10 cellular contexts compared by ENCODE assay signal in the genomic region with DNA sequence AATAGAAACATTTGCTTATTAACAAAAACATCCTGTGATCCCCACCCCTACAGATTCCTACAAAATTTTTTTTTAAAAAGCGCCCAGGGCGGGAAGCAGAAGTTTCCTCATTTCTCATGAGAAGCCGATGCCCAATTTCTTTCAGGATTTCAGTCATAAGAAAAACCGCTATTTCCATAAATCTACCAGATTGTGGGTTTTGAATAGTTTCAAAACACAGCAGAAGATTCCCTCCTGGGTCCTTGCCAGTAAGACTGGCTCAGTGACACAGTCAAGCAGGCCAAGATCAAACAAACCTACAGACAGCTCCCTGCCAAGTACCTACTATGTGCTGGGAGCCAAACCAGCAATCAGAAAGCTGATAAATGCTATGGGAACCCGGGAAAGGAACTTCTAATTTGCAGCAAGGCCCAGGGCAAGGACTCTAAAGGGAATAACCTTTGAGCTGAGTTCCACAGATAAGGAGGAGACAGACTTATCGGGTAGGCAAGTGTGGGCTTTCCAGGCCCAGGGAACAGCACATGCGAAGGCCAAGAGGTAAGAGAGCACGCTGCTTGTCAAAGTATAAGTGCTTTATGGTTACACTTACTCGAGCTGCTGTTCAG.
A peak's percentile ranks its signal among the peaks of the same experiment; 100 is the strongest.
DNase-seq lines count a peak whose midpoint lies in the region; ATAC-seq and TF ChIP-seq lines count a peak whose summit lies in the region.
"Had no signal": no experiment of that assay in that cellular context is flagged by ENCODE, and none has a peak within 500 bp of the region (broad histone marks: within the 10 kb centered on the region; RNA-seq: fewer than 3 reads in every experiment).

No MANE protein-coding gene starts in this region.

- no peak overlapping the region for H3K9ac ChIP-seq in mammary epithelial cell (ENCODE audit: insufficient read depth, low read length)
- peak overlapping the region; percentile 13; the same call in 1 of the 2 replicates for H3K9ac ChIP-seq in OCI-LY1 (ENCODE audit: low read length)

- H3K4me2 ChIP-seq in mammary epithelial cell (ENCODE audit: insufficient read depth, low read depth, low read length) (no peak overlapping the region), OCI-LY1 (ENCODE audit: low read length) (peak overlapping the region; percentile 29; the same call in 1 of the 2 replicates)

- H2AFZ ChIP-seq in mammary epithelial cell (ENCODE audit: low read depth, low read length): no peak overlapping the region
- no peak overlapping the region for H2AFZ ChIP-seq in OCI-LY1 (ENCODE audit: low read length)

- intact Hi-C loops in breast epithelium (cut with DNase I; ENCODE audit: low total_unique reads) (no loop called here), mammary epithelial cell (cut with micrococcal nuclease) (no loop called here), transverse colon (cut with DNase I; ENCODE audit: low total_unique reads) (no loop called here)

- CTCF ChIA-PET in mammary epithelial cell (lab: Charles Lee; ENCODE audit: low non-redundant PET): interaction anchor here (0.6 kb wide), 1 partner anchor 14 kb away, joined by 4 read pairs; no protein-coding TSS in a partner anchor

- ATAC-seq in GM19452 (IDR thresholded peaks at IDR 0.05; ENCODE audit: unreplicated experiment): no peak
- ATAC-seq in HG03565 (IDR thresholded peaks at IDR 0.05; ENCODE audit: unreplicated experiment): no peak

- dilution Hi-C loops in mammary epithelial cell (cut with HindIII; ENCODE audit: low sequenced_read_pairs): loop anchor here (5.0 to 10.0 kb wide), 3 partner anchors 46 to 73 kb away; no protein-coding TSS in a partner anchor

- BruUV-seq in mammary epithelial cell (replicated peaks; lab: Mats Ljungman, UMichigan): no TSS peak

- H3K9me2 ChIP-seq in OCI-LY1 (ENCODE audit: low read depth, low read length): no peaks in the 10 kb centered on the region

- 54% methylated on average over 9 of the region's 9 CpGs for whole genome bisulfite sequencing in mammary epithelial cell (ENCODE audit: low coverage, missing lambda C conversion rate)
- 63 to 70% methylated on average over 6 to 9 of the region's 9 CpGs for WGBS in transverse colon (ENCODE audit: low coverage in 1 of 2), 2 donors

- in situ Hi-C loops in mammary epithelial cell (cut with MboI; ENCODE audit: low sequenced_read_pairs in 2 of 2): no loop called here
- in situ Hi-C loops in transverse colon (cut with MboI; ENCODE audit: low pct_ligation_motif_present in 1 of 4, low pct_unique_long_range_greater_than_20kb in 1 of 4, low sequenced_read_pairs in 3 of 4): no loop called here

- TF ChIP-seq EP300 in transverse colon (IDR thresholded peaks at IDR 0.05; ENCODE audit: low read depth): no peak

- DNase-seq in breast epithelium (ENCODE audit: low spot score in 2 of 2) (no peak), mammary epithelial cell (no peak), epidermal melanocyte (ENCODE audit: insufficient read length, low spot score) (peak; percentile 71), transverse colon (no peak), NCI-H2107 (lab: John Stamatoyannopoulos, UW) (no peak)
- DNase-seq: AML-193, NCI-H748 treated with DMSO at 0.1 percent for 48 hours had no signal

- H3K9me3 ChIP-seq in breast epithelium: no peaks in the 10 kb centered on the region
- no peaks in the 10 kb centered on the region for H3K9me3 ChIP-seq in mammary epithelial cell (replicated peaks; ENCODE audit: insufficient read depth, low read length)
- H3K9me3 ChIP-seq in OCI-LY1 (ENCODE audit: low read length): no peaks in the 10 kb centered on the region
- no peaks in the 10 kb centered on the region for H3K9me3 ChIP-seq in transverse colon

- H3K27ac ChIP-seq in breast epithelium: peak overlapping the region; percentile 40 to 41
- no peak overlapping the region for H3K27ac ChIP-seq in mammary epithelial cell (ENCODE audit: insufficient read depth, low read depth, low read length)
- H3K27ac ChIP-seq in OCI-LY1 (ENCODE audit: low read depth, low read length, poor library complexity, severe bottlenecking): peak overlapping the region; percentile 97
- H3K27ac ChIP-seq in transverse colon: peak overlapping the region; percentile 25 to 73 (median 46)

- no peaks in the 10 kb centered on the region for H3K27me3 ChIP-seq in breast epithelium
- no peaks in the 10 kb centered on the region for H3K27me3 ChIP-seq in mammary epithelial cell (ENCODE audit: insufficient read depth, low read length)
- no peaks in the 10 kb centered on the region for H3K27me3 ChIP-seq in OCI-LY1 (ENCODE audit: insufficient read depth, low read length)
- no peaks in the 10 kb centered on the region for H3K27me3 ChIP-seq in transverse colon

- H3K4me1 ChIP-seq in breast epithelium (peaks cover 0 to 5% of the 10 kb centered on the region in 2 donors), mammary epithelial cell (ENCODE audit: insufficient read depth, low read length) (no peaks in the 10 kb centered on the region), OCI-LY1 (ENCODE audit: insufficient read depth, low read length, severe bottlenecking) (peaks cover 88% of the 10 kb centered on the region), transverse colon (peaks cover 10 to 41% (median 15%) of the 10 kb centered on the region in 4 donors)

- H3K79me2 ChIP-seq in mammary epithelial cell (ENCODE audit: insufficient read depth, low read length) (no peaks in the 10 kb centered on the region), OCI-LY1 (ENCODE audit: insufficient read depth, low read length) (peaks cover 50% of the 10 kb centered on the region)

- TF ChIP-seq POLR2A in breast epithelium (IDR thresholded peaks at IDR 0.05) (no peak), transverse colon (IDR thresholded peaks at IDR 0.05) (no peak)

- no peaks in the 10 kb centered on the region for H3F3A ChIP-seq in OCI-LY1 (ENCODE audit: insufficient read depth, low read length)

- H3K4me3 ChIP-seq in breast epithelium (no peak overlapping the region), mammary epithelial cell (replicated peaks in 1 of 3; ENCODE audit: insufficient read depth in 1 of 3, low read depth in 2 of 3, low read length in 3 of 3) (no peak overlapping the region), OCI-LY1 (ENCODE audit: low read depth, low read length, poor library complexity, severe bottlenecking) (no peak overlapping the region), transverse colon (no peak overlapping the region)

- H4K20me1 ChIP-seq in mammary epithelial cell (ENCODE audit: insufficient read depth, low read length) (no peaks in the 10 kb centered on the region), OCI-LY1 (ENCODE audit: insufficient read depth, low read length) (no peaks in the 10 kb centered on the region)

- H3K36me3 ChIP-seq in breast epithelium (no peaks in the 10 kb centered on the region), mammary epithelial cell (ENCODE audit: insufficient read depth, low read length) (no peaks in the 10 kb centered on the region), OCI-LY1 (ENCODE audit: insufficient read depth, low read length) (peaks cover 19% of the 10 kb centered on the region; the same call in 1 of the 2 replicates), transverse colon (no peaks in the 10 kb centered on the region)

- no peak for TF ChIP-seq CTCF in breast epithelium (IDR thresholded peaks at IDR 0.05)
- TF ChIP-seq CTCF in mammary epithelial cell (conservative IDR thresholded peaks at IDR 0.05 in 1 of 2, IDR thresholded peaks at IDR 0.05 in 1 of 2; ENCODE audit: extremely low read depth in 1 of 2, insufficient read depth in 1 of 2, low read depth in 1 of 2, low read length in 2 of 2): no peak
- no peak for TF ChIP-seq CTCF in OCI-LY1 (IDR thresholded peaks at IDR 0.05; ENCODE audit: low read length)
- no peak for TF ChIP-seq CTCF in transverse colon (IDR thresholded peaks at IDR 0.05)
